Comparison of ENCODE assay signal across 12 cellular contexts in genomic region chr18:48589797-48590519, GRCh38. TPM values are rescaled to one million over a fixed set of nuclear protein-coding genes. Genes with fewer than 3 reads are reported as not detected.
DNase-seq lines count a peak whose midpoint lies in the region; ATAC-seq and TF ChIP-seq lines count a peak whose summit lies in the region.
"Had no signal": no experiment of that assay in that cellular context is flagged by ENCODE, and none has a peak within 500 bp of the region (broad histone marks: within the 10 kb centered on the region; RNA-seq: fewer than 3 reads in every experiment).

No MANE protein-coding gene starts in this region.

- no peak overlapping the region for H3K27ac Mint-ChIP-seq in Caco-2 (ENCODE audit: unreplicated experiment)
- H3K27ac Mint-ChIP-seq: activated naive CD4-positive, alpha-beta T cell treated with anti-CD3 and anti-CD28 coated beads, Interleukin-2, amount 50 U/mL, for 24 hours had no signal

- peak; percentile 49 for DNase-seq in DMS 273 treated with DMSO at 0.1 percent for 48 hours (lab: John Stamatoyannopoulos, UW)
- no peak for DNase-seq in brain microvascular endothelial cell
- DNase-seq in kidney tubule cell (ENCODE audit: low spot score) = peak; percentile 26
- peak; percentile 78 for DNase-seq in sigmoid colon
- DNase-seq in Caco-2 = no peak
- DNase-seq in COLO829 (ENCODE audit: low spot score) = no peak
- no peak for DNase-seq in activated CD8-positive, alpha-beta memory T cell treated with anti-CD3 and anti-CD28 coated beads, Interleukin-2, amount 50 U/mL, for 4 hours
- no peak for DNase-seq in activated T-cell treated with anti-CD3 and anti-CD28 coated beads, Interleukin-2, amount 50 U/mL, for 4 hours
- DNase-seq: islet precursor cell, small intestine had no signal

- no peak for TF ChIP-seq EP300 in sigmoid colon (IDR thresholded peaks at IDR 0.05)

- in situ Hi-C loops in brain microvascular endothelial cell (cut with HindIII; ENCODE audit: low pct_ligation_motif_present, low sequenced_read_pairs) = no loop called here

- TF ChIP-seq CTCF in brain microvascular endothelial cell (IDR thresholded peaks at IDR 0.05; ENCODE audit: low read depth, low read length, missing control alignments) (no peak), sigmoid colon (IDR thresholded peaks at IDR 0.05) (no peak), Caco-2 (IDR thresholded peaks at IDR 0.05; ENCODE audit: insufficient read depth in 1 of 2, low read depth in 1 of 2, low read length in 1 of 2, severe bottlenecking in 1 of 2, unreplicated experiment in 1 of 2) (no peak)

- H3K27ac ChIP-seq in brain microvascular endothelial cell (peak overlapping the region; percentile 32), sigmoid colon (peak overlapping the region; percentile 67 to 79 (median 72))
- H3K27ac ChIP-seq: C4-2B had no signal

- H3K9me3 ChIP-seq in sigmoid colon (no peaks in the 10 kb centered on the region), Caco-2 (no peaks in the 10 kb centered on the region)

- H3K4me1 Mint-ChIP-seq in Caco-2 (ENCODE audit: low read depth, unreplicated experiment) = no peaks in the 10 kb centered on the region
- no peaks in the 10 kb centered on the region for H3K4me1 Mint-ChIP-seq in activated T-cell treated with anti-CD3 and anti-CD28 coated beads, Interleukin-2, amount 50 U/mL, for 4 hours (ENCODE audit: low read depth)
- H3K4me1 Mint-ChIP-seq: activated naive CD4-positive, alpha-beta T cell treated with anti-CD3 and anti-CD28 coated beads, Interleukin-2, amount 50 U/mL, for 24 hours had no signal

- CTCF ChIA-PET in Caco-2 (lab: Charles Lee) = no interaction called here

- intact Hi-C loops in sigmoid colon (cut with DNase I) = loop anchor here (5.0 kb wide), 1 partner anchor 43 kb away; no protein-coding TSS in a partner anchor
- intact Hi-C loops in Caco-2 (cut with micrococcal nuclease; ENCODE audit: unreplicated experiment) = no loop called here

- H3K4me3 Mint-ChIP-seq in Caco-2 (ENCODE audit: unreplicated experiment) = no peak overlapping the region
- no peak overlapping the region for H3K4me3 Mint-ChIP-seq in activated T-cell treated with anti-CD3 and anti-CD28 coated beads, Interleukin-2, amount 50 U/mL, for 4 hours
- H3K4me3 Mint-ChIP-seq: activated naive CD4-positive, alpha-beta T cell treated with anti-CD3 and anti-CD28 coated beads, Interleukin-2, amount 50 U/mL, for 24 hours had no signal

- H3K36me3 Mint-ChIP-seq in Caco-2 (ENCODE audit: insufficient read depth, unreplicated experiment) = no peaks in the 10 kb centered on the region
- no peaks in the 10 kb centered on the region for H3K36me3 Mint-ChIP-seq in activated T-cell treated with anti-CD3 and anti-CD28 coated beads, Interleukin-2, amount 50 U/mL, for 4 hours (ENCODE audit: insufficient read depth)
- H3K36me3 Mint-ChIP-seq: activated naive CD4-positive, alpha-beta T cell treated with anti-CD3 and anti-CD28 coated beads, Interleukin-2, amount 50 U/mL, for 24 hours had no signal

- WGBS in sigmoid colon, 2 donors = 83 to 90% methylated on average over 15 of the region's 15 CpGs

- H3K4me3 ChIP-seq in brain microvascular endothelial cell (ENCODE audit: low read depth, low read length) (no peak overlapping the region), sigmoid colon (no peak overlapping the region), Caco-2 (ENCODE audit: low read depth, low read length) (no peak overlapping the region)

- POLR2A ChIA-PET in Caco-2 (lab: Charles Lee) = no interaction called here

- no peaks in the 10 kb centered on the region for H3K27me3 Mint-ChIP-seq in Caco-2 (ENCODE audit: insufficient read depth, unreplicated experiment)
- H3K27me3 Mint-ChIP-seq in activated T-cell treated with anti-CD3 and anti-CD28 coated beads, Interleukin-2, amount 50 U/mL, for 4 hours (ENCODE audit: low read depth) = no peaks in the 10 kb centered on the region
- H3K27me3 Mint-ChIP-seq: activated naive CD4-positive, alpha-beta T cell treated with anti-CD3 and anti-CD28 coated beads, Interleukin-2, amount 50 U/mL, for 24 hours had no signal

- H3K27me3 ChIP-seq in brain microvascular endothelial cell (replicated peaks) (no peaks in the 10 kb centered on the region), sigmoid colon (no peaks in the 10 kb centered on the region), Caco-2 (replicated peaks; ENCODE audit: control insufficient read depth, insufficient read depth, low read length) (no peaks in the 10 kb centered on the region)

- BruUV-seq in Caco-2 (replicated peaks; lab: Mats Ljungman, UMichigan) = no TSS peak

- no peaks in the 10 kb centered on the region for H3K9me3 Mint-ChIP-seq in Caco-2 (ENCODE audit: unreplicated experiment)
- H3K9me3 Mint-ChIP-seq in activated T-cell treated with anti-CD3 and anti-CD28 coated beads, Interleukin-2, amount 50 U/mL, for 4 hours = no peaks in the 10 kb centered on the region
- H3K9me3 Mint-ChIP-seq: activated naive CD4-positive, alpha-beta T cell treated with anti-CD3 and anti-CD28 coated beads, Interleukin-2, amount 50 U/mL, for 24 hours had no signal

- no peak for TF ChIP-seq POLR2A in sigmoid colon (IDR thresholded peaks at IDR 0.05)

- no peak for ATAC-seq in activated T-cell treated with anti-CD3 and anti-CD28 coated beads, Interleukin-2, amount 50 U/mL, for 4 hours

- H3K4me1 ChIP-seq in sigmoid colon (peaks cover 0 to 46% (median 34%) of the 10 kb centered on the region in 4 donors), Caco-2 (no peaks in the 10 kb centered on the region)

- H3K36me3 ChIP-seq in brain microvascular endothelial cell (replicated peaks) (no peaks in the 10 kb centered on the region), sigmoid colon (no peaks in the 10 kb centered on the region), Caco-2 (ENCODE audit: control insufficient read depth, insufficient read depth, low read length) (no peaks in the 10 kb centered on the region)

RNA-seq across cellular contexts. Expression of gene CTIF, which starts 51.1 kb away (rescaled TPM):
- total RNA-seq in sigmoid colon (10 to 100 TPM; 22.5 to 65.9 (median 40.4) TPM), Caco-2 (2022) (19.9 and 21.4 TPM in 2 replicates)
- polyA plus RNA-seq in sigmoid colon = 10 to 100 TPM in 1 of 3 donors, 1 to 10 TPM in 2; 3.6 to 12.5 (median 3.9) TPM
- 1 to 10 TPM; 4.3 to 5.3 (median 4.6) TPM for total RNA-seq in activated T-cell treated with anti-CD3 and anti-CD28 coated beads, Interleukin-2, amount 50 U/mL, for 4 hours

Comparison
In these comparisons a context has a peak if more than half of its experiments do, and no peak if none do; other contexts are left out.
1. DNase-seq: peak in DMS 273 treated with DMSO at 0.1 percent for 48 hours (single experiment), kidney tubule cell (single experiment) and sigmoid colon (single experiment); none in brain microvascular endothelial cell (single experiment), Caco-2 (0 of 2), COLO829 (single experiment), activated CD8-positive, alpha-beta memory T cell treated with anti-CD3 and anti-CD28 coated beads, Interleukin-2, amount 50 U/mL, for 4 hours (single experiment) and activated T-cell treated with anti-CD3 and anti-CD28 coated beads, Interleukin-2, amount 50 U/mL, for 4 hours (single experiment).